Comparison of ENCODE assay signal across 1 cellular context in the genomic region with DNA sequence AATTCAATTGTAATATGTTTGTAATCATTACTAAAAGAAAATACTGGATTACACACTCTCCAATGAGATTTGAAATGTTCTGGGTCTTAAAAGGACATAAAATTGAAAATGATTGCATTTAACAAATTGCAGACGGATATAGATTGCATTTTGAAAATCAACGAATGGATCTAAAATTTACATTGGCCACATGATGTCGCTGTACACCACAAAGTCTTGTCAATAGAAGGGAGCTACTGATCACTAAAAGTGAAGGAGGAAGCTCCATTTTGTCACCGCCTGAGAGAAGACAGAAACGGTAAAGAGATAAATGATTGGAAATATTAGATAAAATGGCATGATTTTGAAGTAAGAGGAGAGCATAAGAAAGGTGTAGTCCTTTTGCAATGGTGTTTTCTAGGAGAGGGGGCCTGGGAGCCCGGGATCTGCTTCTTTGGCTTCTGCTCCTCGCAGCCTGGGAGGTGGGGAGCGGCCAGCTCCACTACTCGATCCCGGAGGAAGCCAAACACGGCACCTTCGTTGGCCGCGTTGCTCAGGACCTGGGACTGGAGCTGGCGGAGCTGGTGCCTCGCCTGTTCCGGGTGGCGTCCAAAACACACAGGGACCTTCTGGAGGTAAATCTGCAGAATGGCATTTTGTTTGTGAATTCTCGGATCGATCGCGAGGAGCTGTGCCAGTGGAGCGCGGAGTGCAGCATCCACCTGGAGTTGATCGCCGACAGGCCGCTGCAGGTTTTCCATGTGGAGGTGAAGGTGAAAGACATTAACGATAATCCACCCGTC.
TF ChIP-seq lines count a peak whose summit lies in the region.

A gene (plus strand): TSS at position 236 of the 782 bp plus-strand sequence.

TF ChIP-seq in WTC11, 78 proteins besides CTCF, POLR2A, EP300 and RAD21 (continued from another document):
- TF ChIP-seq, protein P1, sequence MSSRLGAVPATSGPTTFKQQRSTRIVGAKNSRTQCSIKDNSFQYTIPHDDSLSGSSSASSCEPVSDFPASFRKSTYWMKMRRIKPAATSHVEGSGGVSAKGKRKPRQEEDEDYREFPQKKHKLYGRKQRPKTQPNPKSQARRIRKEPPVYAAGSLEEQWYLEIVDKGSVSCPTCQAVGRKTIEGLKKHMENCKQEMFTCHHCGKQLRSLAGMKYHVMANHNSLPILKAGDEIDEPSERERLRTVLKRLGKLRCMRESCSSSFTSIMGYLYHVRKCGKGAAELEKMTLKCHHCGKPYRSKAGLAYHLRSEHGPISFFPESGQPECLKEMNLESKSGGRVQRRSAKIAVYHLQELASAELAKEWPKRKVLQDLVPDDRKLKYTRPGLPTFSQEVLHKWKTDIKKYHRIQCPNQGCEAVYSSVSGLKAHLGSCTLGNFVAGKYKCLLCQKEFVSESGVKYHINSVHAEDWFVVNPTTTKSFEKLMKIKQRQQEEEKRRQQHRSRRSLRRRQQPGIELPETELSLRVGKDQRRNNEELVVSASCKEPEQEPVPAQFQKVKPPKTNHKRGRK (CRISPR knock-in tag; IDR thresholded peaks at IDR 0.05; ENCODE audit: borderline replicate concordance) = no peak
- TF ChIP-seq NFATC4 (CRISPR knock-in tag; IDR thresholded peaks at IDR 0.05) = no peak
- TF ChIP-seq, protein P2, sequence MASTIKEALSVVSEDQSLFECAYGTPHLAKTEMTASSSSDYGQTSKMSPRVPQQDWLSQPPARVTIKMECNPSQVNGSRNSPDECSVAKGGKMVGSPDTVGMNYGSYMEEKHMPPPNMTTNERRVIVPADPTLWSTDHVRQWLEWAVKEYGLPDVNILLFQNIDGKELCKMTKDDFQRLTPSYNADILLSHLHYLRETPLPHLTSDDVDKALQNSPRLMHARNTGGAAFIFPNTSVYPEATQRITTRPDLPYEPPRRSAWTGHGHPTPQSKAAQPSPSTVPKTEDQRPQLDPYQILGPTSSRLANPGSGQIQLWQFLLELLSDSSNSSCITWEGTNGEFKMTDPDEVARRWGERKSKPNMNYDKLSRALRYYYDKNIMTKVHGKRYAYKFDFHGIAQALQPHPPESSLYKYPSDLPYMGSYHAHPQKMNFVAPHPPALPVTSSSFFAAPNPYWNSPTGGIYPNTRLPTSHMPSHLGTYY (CRISPR knock-in tag; IDR thresholded peaks at IDR 0.05) = no peak
